11 cellular contexts compared by ENCODE assay signal in genomic region chr18:42025974-42026625, GRCh38.
A peak's percentile ranks its signal among the peaks of the same experiment; 100 is the strongest.
DNase-seq lines count a peak whose midpoint lies in the region; ATAC-seq, FAIRE-seq and TF ChIP-seq lines count a peak whose summit lies in the region.
"Had no signal": no experiment of that assay in that cellular context is flagged by ENCODE, and none has a peak within 500 bp of the region (broad histone marks: within the 10 kb centered on the region; RNA-seq: fewer than 3 reads in every experiment).

No MANE protein-coding gene starts in this region.

- no peaks in the 10 kb centered on the region for H3K27me3 Mint-ChIP-seq in T-cell

- H3K9me3 Mint-ChIP-seq in T-cell = no peaks in the 10 kb centered on the region
- H3K9me3 Mint-ChIP-seq: endodermal cell had no signal

- H3K36me3 Mint-ChIP-seq in T-cell = peaks cover 22% of the 10 kb centered on the region

- POLR2A ChIA-PET in T-cell (lab: Charles Lee) = interaction anchor here in 1 of 2 donors (0.6 kb wide), 1 partner anchor 17 kb away, joined by 3 read pairs; no protein-coding TSS in a partner anchor

- TF ChIP-seq POLR2A in H54 (IDR thresholded peaks at IDR 0.05; ENCODE audit: low read depth, low read length) = no peak

- peak overlapping the region; percentile 42 to 73 for H3K27ac Mint-ChIP-seq in T-cell
- H3K27ac Mint-ChIP-seq: endodermal cell had no signal

- ATAC-seq in GM18502 (IDR thresholded peaks at IDR 0.05; ENCODE audit: poor library complexity, unreplicated experiment) = peak; percentile 93
- peak; percentile 89 for ATAC-seq in GM19438 (IDR thresholded peaks at IDR 0.05; ENCODE audit: low read depth, unreplicated experiment)
- ATAC-seq in HG02970 (IDR thresholded peaks at IDR 0.05; ENCODE audit: low FRiP score, unreplicated experiment) = peak; percentile 94
- no peak for ATAC-seq in T-cell (replicated peaks in 1 of 4)
- ATAC-seq: upper lobe of right lung had no signal

- DNase-seq in T-cell = no peak
- no peak for DNase-seq in amygdala (lab: John Stamatoyannopoulos, UW)
- no peak for DNase-seq in Kasumi-1 (lab: John Stamatoyannopoulos, UW)
- no peak for DNase-seq in SKM-1 treated with dmso at 0.1 percent for 144 hours (lab: John Stamatoyannopoulos, UW; ENCODE audit: unreplicated experiment)
- DNase-seq in H54 (ENCODE audit: insufficient read length, low spot score) = no peak
- DNase-seq: DND-41, endodermal cell, upper lobe of right lung had no signal

- no peak overlapping the region for H3K4me3 Mint-ChIP-seq in T-cell
- H3K4me3 Mint-ChIP-seq: endodermal cell had no signal

- peaks cover 10 to 44% (median 29%) of the 10 kb centered on the region in 3 donors for H3K4me1 Mint-ChIP-seq in T-cell

- no peak for FAIRE-seq in H54 (lab: Jason Lieb, UNC)

- CTCF ChIA-PET in T-cell (lab: Charles Lee) = interaction anchor here (0.5 to 2.3 kb wide), 3 partner anchors 27 to 75 kb away, joined by 3 to 12 read pairs (median 3); no protein-coding TSS in a partner anchor

Comparison
In these comparisons a context has a peak if more than half of its experiments do, and no peak if none do; other contexts are left out.
1. ATAC-seq: peak in GM18502 (single experiment), GM19438 (single experiment) and HG02970 (single experiment); none in T-cell (0 of 4).